Comparison of ENCODE assay signal across 8 cellular contexts in genomic region chr16:57639172-57639571, GRCh38. TPM values are rescaled to one million over a fixed set of nuclear protein-coding genes. Genes with fewer than 3 reads are reported as not detected.
A peak's percentile ranks its signal among the peaks of the same experiment; 100 is the strongest.
DNase-seq lines count a peak whose midpoint lies in the region; ATAC-seq lines count a peak whose summit lies in the region.

No MANE protein-coding gene starts in this region.

- no peak overlapping the region for H3K27ac ChIP-seq in CD8-positive, alpha-beta memory T cell (ENCODE audit: low read depth, low read length)

- H3K36me3 Mint-ChIP-seq in CD8-positive, alpha-beta memory T cell: no peaks in the 10 kb centered on the region
- H3K36me3 Mint-ChIP-seq in naive B cell (no peaks in the 10 kb centered on the region), immature natural killer cell (no peaks in the 10 kb centered on the region)

- no peaks in the 10 kb centered on the region for H3K4me1 ChIP-seq in CD8-positive, alpha-beta memory T cell (ENCODE audit: insufficient read depth, low read length)

- no peaks in the 10 kb centered on the region for H3K27me3 ChIP-seq in CD8-positive, alpha-beta memory T cell (ENCODE audit: insufficient read depth, low read length, poor library complexity, severe bottlenecking)

- no peak overlapping the region for H3K4me3 ChIP-seq in CD8-positive, alpha-beta memory T cell (ENCODE audit: low read length)

- H3K9me3 Mint-ChIP-seq in CD8-positive, alpha-beta memory T cell: no peaks in the 10 kb centered on the region
- H3K9me3 Mint-ChIP-seq in naive B cell: no peaks in the 10 kb centered on the region
- no peaks in the 10 kb centered on the region for H3K9me3 Mint-ChIP-seq in immature natural killer cell

- no peaks in the 10 kb centered on the region for H3K9me3 ChIP-seq in CD8-positive, alpha-beta memory T cell (ENCODE audit: low read length)

- no peak overlapping the region for H3K4me3 Mint-ChIP-seq in CD8-positive, alpha-beta memory T cell
- peak overlapping the region in 1 of 8 donors; percentile 61 for H3K4me3 Mint-ChIP-seq in naive B cell
- H3K4me3 Mint-ChIP-seq in immature natural killer cell: no peak overlapping the region

- CTCF ChIA-PET in CD8-positive, alpha-beta memory T cell (lab: Charles Lee): interaction anchor here (0.8 to 7.6 kb wide), 6 partner anchors 9 to 62 kb away, joined by 3 to 62 read pairs (median 7); no protein-coding TSS in a partner anchor

- H3K4me1 Mint-ChIP-seq in CD8-positive, alpha-beta memory T cell: peaks cover 0 to 27% (median 11%) of the 10 kb centered on the region in 3 donors
- H3K4me1 Mint-ChIP-seq in naive B cell: no peaks in the 10 kb centered on the region
- H3K4me1 Mint-ChIP-seq in immature natural killer cell: peaks cover 11 to 32% of the 10 kb centered on the region in 2 donors

- peak in 3 of 5 donors; percentile 23 to 64 (median 64) for DNase-seq in CD8-positive, alpha-beta memory T cell
- DNase-seq in NCI-H1694 (lab: John Stamatoyannopoulos, UW) (peak; percentile 66), ecto neural progenitor cell (ENCODE audit: low spot score) (peak; percentile 93), naive B cell (peak; percentile 18), immature natural killer cell (no peak), GM19240 (ENCODE audit: insufficient read length, low spot score) (no peak)

- ATAC-seq in naive B cell (ENCODE audit: low read depth in 2 of 2) (peak; percentile 72 to 73), GM19035 (IDR thresholded peaks at IDR 0.05; ENCODE audit: unreplicated experiment) (no peak), HG02870 (IDR thresholded peaks at IDR 0.05; ENCODE audit: unreplicated experiment) (no peak)

- peak overlapping the region in 3 of 8 donors; percentile 35 to 75 (median 48) for H3K27ac Mint-ChIP-seq in CD8-positive, alpha-beta memory T cell
- H3K27ac Mint-ChIP-seq in naive B cell: peak overlapping the region in 2 of 6 donors; percentile 20 to 87
- peak overlapping the region in 1 of 6 donors; percentile 36 for H3K27ac Mint-ChIP-seq in immature natural killer cell

- H3K36me3 ChIP-seq in CD8-positive, alpha-beta memory T cell (ENCODE audit: insufficient read depth, low read length): no peaks in the 10 kb centered on the region

- POLR2A ChIA-PET in CD8-positive, alpha-beta memory T cell (lab: Charles Lee): interaction anchor here (0.6 to 0.7 kb wide), 5 partner anchors 44 to 281 kb away, joined by 3 to 7 read pairs (median 4); no protein-coding TSS in a partner anchor

- no peaks in the 10 kb centered on the region for H3K27me3 Mint-ChIP-seq in CD8-positive, alpha-beta memory T cell
- H3K27me3 Mint-ChIP-seq in naive B cell (peaks cover 6 to 41% (median 23%) of the 10 kb centered on the region in 3 donors), immature natural killer cell (ENCODE audit: low read depth in 3 of 3) (peaks cover 0 to 8% (median 2%) of the 10 kb centered on the region in 3 donors)

RNA-seq across cellular contexts. Expression of gene ADGRG1, which starts 10.7 kb away (rescaled TPM):
- total RNA-seq in CD8-positive, alpha-beta memory T cell: 10 to 100 TPM; 25.8 to 29.8 TPM
- polyA plus RNA-seq in CD8-positive, alpha-beta memory T cell: 51.9 TPM
- polyA plus RNA-seq in naive B cell (ENCODE audit: low read depth in 6 of 6): under 1 TPM in 5 of 6 donors, not detected in 1; 0.17 to 0.72 (median 0.65) TPM
- polyA plus RNA-seq in immature natural killer cell: 100 to 1,000 TPM; 218 to 784 (median 395) TPM

RNA-seq across cellular contexts. Expression of gene ADGRG3, which starts 28.9 kb away (rescaled TPM):
- not detected for total RNA-seq in CD8-positive, alpha-beta memory T cell
- polyA plus RNA-seq in CD8-positive, alpha-beta memory T cell: not detected
- polyA plus RNA-seq in naive B cell (ENCODE audit: low read depth in 6 of 6): under 1 TPM in 2 of 6 donors, not detected in 4; 0.11 to 0.55 TPM
- 10 to 100 TPM; 13.1 to 18.4 (median 15.7) TPM for polyA plus RNA-seq in immature natural killer cell

RNA-seq across cellular contexts. Expression of gene DRC7, which starts 55.4 kb away (rescaled TPM):
- total RNA-seq in CD8-positive, alpha-beta memory T cell: not detected
- not detected for polyA plus RNA-seq in CD8-positive, alpha-beta memory T cell
- polyA plus RNA-seq in naive B cell (ENCODE audit: low read depth in 6 of 6): not detected
- not detected for polyA plus RNA-seq in immature natural killer cell

Comparison
In these comparisons a context has a peak if more than half of its experiments do, and no peak if none do; other contexts are left out.
1. DNase-seq: peak in CD8-positive, alpha-beta memory T cell (3 of 5), NCI-H1694 (single experiment), ecto neural progenitor cell (single experiment) and naive B cell (single experiment); none in immature natural killer cell (0 of 3) and GM19240 (single experiment).
2. ATAC-seq: peak in naive B cell (2 of 2); none in GM19035 (single experiment) and HG02870 (single experiment).
3. RNA of gene ADGRG1, which starts 10.7 kb away (polyA plus RNA-seq): 218 to 784 TPM in immature natural killer cell and 51.9 TPM in CD8-positive, alpha-beta memory T cell (single experiment); 0.17 to 0.72 TPM in naive B cell; every median in the first group is over 10 times any median in the second.
4. RNA of gene ADGRG3, which starts 28.9 kb away (polyA plus RNA-seq): 13.1 to 18.4 TPM in immature natural killer cell; 0.11 to 0.55 TPM in naive B cell and not detected in CD8-positive, alpha-beta memory T cell (single experiment); every median in the first group is over 4 times any median in the second.